18 cellular contexts compared by ENCODE assay signal in the genomic region with DNA sequence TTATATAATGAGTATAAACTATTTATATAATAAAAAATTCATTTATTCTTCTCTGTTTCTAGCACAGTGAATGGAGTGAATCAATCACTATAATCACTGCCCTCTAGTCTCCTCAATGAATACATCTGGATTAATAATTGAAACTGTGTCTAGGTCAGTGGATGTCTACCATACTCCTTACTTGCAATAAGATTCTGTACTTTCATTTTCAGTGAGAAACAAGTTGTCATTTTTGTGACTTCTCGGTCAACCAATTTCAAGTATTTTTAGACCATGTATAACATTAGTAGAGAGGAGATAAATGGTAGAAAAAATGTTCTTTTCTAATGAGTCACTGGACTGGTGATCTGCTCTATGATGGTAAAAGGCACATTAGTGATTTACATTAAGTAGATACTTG.
DNase-seq lines count a peak whose midpoint lies in the region; ATAC-seq, FAIRE-seq and TF ChIP-seq lines count a peak whose summit lies in the region.
"Had no signal": no experiment of that assay in that cellular context is flagged by ENCODE, and none has a peak within 500 bp of the region (broad histone marks: within the 10 kb centered on the region; RNA-seq: fewer than 3 reads in every experiment).

No MANE protein-coding gene starts in this region.

- H3K36me3 ChIP-seq in MM.1S (replicated peaks; ENCODE audit: insufficient read depth, low read length) (no peaks in the 10 kb centered on the region), GM12878 (ENCODE audit: control insufficient read depth in 2 of 2, insufficient read depth in 2 of 2, low read length in 1 of 2) (no peaks in the 10 kb centered on the region), small intestine (ENCODE audit: control insufficient read depth in 2 of 2, insufficient read depth in 2 of 2, low read length in 2 of 2) (no peaks in the 10 kb centered on the region)
- H3K36me3 ChIP-seq: BLaER1 had no signal

- 0 out of 2 replicates have a peak, but pooled peaks cover 7% of the 10 kb centered on the region for H3K4me1 ChIP-seq in MM.1S (ENCODE audit: low read length)
- no peaks in the 10 kb centered on the region for H3K4me1 ChIP-seq in GM12878 (ENCODE audit: control insufficient read depth, insufficient read depth, low read length)
- no peaks in the 10 kb centered on the region for H3K4me1 ChIP-seq in small intestine (ENCODE audit: control insufficient read depth in 2 of 2, insufficient read depth in 1 of 2, low read depth in 1 of 2, low read length in 1 of 2)
- H3K4me1 ChIP-seq: BLaER1, Caco-2 had no signal

- no peak overlapping the region for H3K27ac ChIP-seq in MM.1S (ENCODE audit: low read length)
- no peak overlapping the region for H3K27ac ChIP-seq in GM12878 (ENCODE audit: control insufficient read depth, insufficient read depth)
- no peak overlapping the region for H3K27ac ChIP-seq in small intestine (ENCODE audit: low read depth in 1 of 2, low read length in 1 of 2)
- H3K27ac ChIP-seq: BLaER1 had no signal

- no peaks in the 10 kb centered on the region for H3K79me2 ChIP-seq in MM.1S (ENCODE audit: low read length)
- H3K79me2 ChIP-seq in GM12878 (ENCODE audit: control insufficient read depth, insufficient read depth, low read length) = no peaks in the 10 kb centered on the region

- no peak overlapping the region for H3K9ac ChIP-seq in MM.1S (ENCODE audit: low read length)
- H3K9ac ChIP-seq in GM12878 (ENCODE audit: control insufficient read depth, insufficient read depth, low read length) = no peak overlapping the region
- H3K9ac ChIP-seq: BLaER1 had no signal

- H3K27me3 Mint-ChIP-seq in activated T-helper 17 cell treated with anti-CD3 and anti-CD28 coated beads, Interleukin-2, amount 50 U/mL, for 72 hours = no peaks in the 10 kb centered on the region
- H3K27me3 Mint-ChIP-seq in activated T-cell treated with anti-CD3 and anti-CD28 coated beads, Interleukin-2, amount 50 U/mL, for 4 hours (ENCODE audit: low read depth) = no peaks in the 10 kb centered on the region
- H3K27me3 Mint-ChIP-seq in activated naive CD4-positive, alpha-beta T cell treated with anti-CD3 and anti-CD28 coated beads, Interleukin-2, amount 10 ng/mL, durations not matched to agents 7 days and 5 days = no peaks in the 10 kb centered on the region
- H3K27me3 Mint-ChIP-seq: CD8-positive, alpha-beta memory T cell had no signal

- POLR2A ChIA-PET in GM12878 (lab: Charles Lee) = no interaction called here

- no peak overlapping the region for H3K4me3 Mint-ChIP-seq in activated T-helper 17 cell treated with anti-CD3 and anti-CD28 coated beads, Interleukin-2, amount 50 U/mL, for 72 hours
- H3K4me3 Mint-ChIP-seq in activated T-cell treated with anti-CD3 and anti-CD28 coated beads, Interleukin-2, amount 50 U/mL, for 4 hours = no peak overlapping the region
- H3K4me3 Mint-ChIP-seq in activated naive CD4-positive, alpha-beta T cell treated with anti-CD3 and anti-CD28 coated beads, Interleukin-2, amount 10 ng/mL, durations not matched to agents 7 days and 5 days = no peak overlapping the region
- H3K4me3 Mint-ChIP-seq: CD8-positive, alpha-beta memory T cell had no signal

- H2AFZ ChIP-seq in MM.1S (ENCODE audit: low read length) (0 out of 2 replicates have a peak overlapping the region, but pooled peaks have one; percentile 43), GM12878 (ENCODE audit: control insufficient read depth, low read depth, low read length) (no peak overlapping the region)

- SMC1A ChIA-PET in GM12878 (lab: Charles Lee; ENCODE audit: uncharacterized antibody, unreplicated experiment) = no interaction called here

- no peaks in the 10 kb centered on the region for H3K9me2 ChIP-seq in MM.1S (replicated peaks; ENCODE audit: insufficient read depth, low read length)

- in situ Hi-C loops in GM12878 (cut with MboI) = no loop called here

- H3K4me2 ChIP-seq in MM.1S (ENCODE audit: low read depth, low read length) = peak overlapping the region; percentile 51
- H3K4me2 ChIP-seq in GM12878 (ENCODE audit: control insufficient read depth, insufficient read depth) = no peak overlapping the region
- H3K4me2 ChIP-seq: BLaER1 had no signal

- no peaks in the 10 kb centered on the region for H3K36me3 Mint-ChIP-seq in activated T-helper 17 cell treated with anti-CD3 and anti-CD28 coated beads, Interleukin-2, amount 50 U/mL, for 72 hours (ENCODE audit: low read depth)
- no peaks in the 10 kb centered on the region for H3K36me3 Mint-ChIP-seq in activated T-cell treated with anti-CD3 and anti-CD28 coated beads, Interleukin-2, amount 50 U/mL, for 4 hours (ENCODE audit: insufficient read depth)
- H3K36me3 Mint-ChIP-seq in activated naive CD4-positive, alpha-beta T cell treated with anti-CD3 and anti-CD28 coated beads, Interleukin-2, amount 10 ng/mL, durations not matched to agents 7 days and 5 days = no peaks in the 10 kb centered on the region
- H3K36me3 Mint-ChIP-seq: CD8-positive, alpha-beta memory T cell had no signal

- no peak overlapping the region for H3K27ac Mint-ChIP-seq in activated T-helper 17 cell treated with anti-CD3 and anti-CD28 coated beads, Interleukin-2, amount 50 U/mL, for 72 hours
- no peak overlapping the region for H3K27ac Mint-ChIP-seq in activated naive CD4-positive, alpha-beta T cell treated with anti-CD3 and anti-CD28 coated beads, Interleukin-2, amount 10 ng/mL, durations not matched to agents 7 days and 5 days
- H3K27ac Mint-ChIP-seq: CD8-positive, alpha-beta memory T cell had no signal

- no TSS peak for BruUV-seq in GM12878 (replicated peaks; lab: Mats Ljungman, UMichigan)

- RAD21 ChIA-PET in GM12878 (lab: Charles Lee; ENCODE audit: unreplicated experiment) = no interaction called here

- TF ChIP-seq EP300 in GM12878 (IDR thresholded peaks at IDR 0.05; ENCODE audit: borderline replicate concordance in 1 of 2, control insufficient read depth in 1 of 2, low read depth in 2 of 2, low read length in 2 of 2) = no peak

- no peak overlapping the region for H3K4me3 ChIP-seq in MM.1S (ENCODE audit: low read length)
- no peak overlapping the region for H3K4me3 ChIP-seq in GM12878
- no peak overlapping the region for H3K4me3 ChIP-seq in small intestine (ENCODE audit: low read depth in 1 of 2, low read length in 2 of 2)
- H3K4me3 ChIP-seq: BLaER1 had no signal

- H3F3A ChIP-seq in MM.1S (ENCODE audit: insufficient read depth, low read length) = peaks cover 4% of the 10 kb centered on the region; the same call in 1 of the 2 replicates

- no peaks in the 10 kb centered on the region for H3K27me3 ChIP-seq in MM.1S (replicated peaks; ENCODE audit: insufficient read depth, low read length)
- H3K27me3 ChIP-seq in GM12878 (replicated peaks in 1 of 2; ENCODE audit: control insufficient read depth in 2 of 2, insufficient read depth in 2 of 2, low read length in 1 of 2) = no peaks in the 10 kb centered on the region
- H3K27me3 ChIP-seq in small intestine (ENCODE audit: control insufficient read depth in 2 of 2, insufficient read depth in 2 of 2, low read length in 2 of 2) = no peaks in the 10 kb centered on the region
- H3K27me3 ChIP-seq: BLaER1 had no signal

- intact Hi-C loops in GM12878 (cut with micrococcal nuclease; ENCODE audit: unreplicated experiment) = no loop called here

- CTCF ChIA-PET in GM12878 (lab: Yijun Ruan, JAX) = no interaction called here
- CTCF ChIA-PET in activated naive CD4-positive, alpha-beta T cell treated with anti-CD3 and anti-CD28 coated beads, Interleukin-2, amount 10 ng/mL, durations not matched to agents 7 days and 5 days (lab: Charles Lee) = no interaction called here

- H3K9me3 ChIP-seq in MM.1S (replicated peaks; ENCODE audit: insufficient read depth, low read length) (no peaks in the 10 kb centered on the region), GM12878 (replicated peaks; ENCODE audit: control insufficient read depth, insufficient read depth, low read length) (no peaks in the 10 kb centered on the region), small intestine (ENCODE audit: control insufficient read depth, low read depth) (no peaks in the 10 kb centered on the region)
- H3K9me3 ChIP-seq: BLaER1, Caco-2 had no signal

- TF ChIP-seq CTCF in MM.1S (IDR thresholded peaks at IDR 0.05; ENCODE audit: low read length) (no peak), GM12878 (IDR thresholded peaks at IDR 0.05 in 2 of 3, conservative IDR thresholded peaks at IDR 0.05 in 1 of 3; ENCODE audit: control insufficient read depth in 2 of 3, extremely low read depth in 1 of 3, insufficient read depth in 1 of 3, low read depth in 3 of 3, low read length in 3 of 3) (no peak)

- no peak for TF ChIP-seq POLR2A in GM12878 (IDR thresholded peaks at IDR 0.05; ENCODE audit: low read depth, low read length)

- DNase-seq in MM.1S (peak; percentile 68), GM12878 (ENCODE audit: low read depth, low spot score) (no peak), small intestine (no peak)
- no peak for DNase-seq in activated T-cell treated with anti-CD3 and anti-CD28 coated beads, Interleukin-2, amount 50 U/mL, for 4 hours
- DNase-seq in activated naive CD4-positive, alpha-beta T cell treated with anti-CD3 and anti-CD28 coated beads, Interleukin-2, amount 10 ng/mL, durations not matched to agents 7 days and 5 days = no peak
- DNase-seq: 8988T; AML-193; Caco-2; CD8-positive, alpha-beta memory T cell; DND-41; GDM1; HCEC 1CT had no signal

- H4K20me1 ChIP-seq in MM.1S (ENCODE audit: insufficient read depth, low read length) = no peaks in the 10 kb centered on the region
- no peaks in the 10 kb centered on the region for H4K20me1 ChIP-seq in GM12878 (ENCODE audit: control insufficient read depth, insufficient read depth)
- H4K20me1 ChIP-seq: BLaER1 had no signal

- H3K4me1 Mint-ChIP-seq in activated T-helper 17 cell treated with anti-CD3 and anti-CD28 coated beads, Interleukin-2, amount 50 U/mL, for 72 hours = no peaks in the 10 kb centered on the region
- no peaks in the 10 kb centered on the region for H3K4me1 Mint-ChIP-seq in activated T-cell treated with anti-CD3 and anti-CD28 coated beads, Interleukin-2, amount 50 U/mL, for 4 hours (ENCODE audit: low read depth)
- no peaks in the 10 kb centered on the region for H3K4me1 Mint-ChIP-seq in activated naive CD4-positive, alpha-beta T cell treated with anti-CD3 and anti-CD28 coated beads, Interleukin-2, amount 10 ng/mL, durations not matched to agents 7 days and 5 days
- H3K4me1 Mint-ChIP-seq: CD8-positive, alpha-beta memory T cell had no signal

- WGBS in GM12878 (ENCODE audit: insufficient coverage, insufficient replicate concordance, low lambda C conversion rate, missing lambda C conversion rate) = 65% methylated on average over 1 of the region's 1 CpG
- WGBS in small intestine, 3 donors = 89 to 90% (median 90%) methylated on average over 1 of the region's 1 CpG

- no peaks in the 10 kb centered on the region for H3K9me3 Mint-ChIP-seq in activated T-helper 17 cell treated with anti-CD3 and anti-CD28 coated beads, Interleukin-2, amount 50 U/mL, for 72 hours
- H3K9me3 Mint-ChIP-seq in activated T-cell treated with anti-CD3 and anti-CD28 coated beads, Interleukin-2, amount 50 U/mL, for 4 hours = no peaks in the 10 kb centered on the region
- H3K9me3 Mint-ChIP-seq in activated naive CD4-positive, alpha-beta T cell treated with anti-CD3 and anti-CD28 coated beads, Interleukin-2, amount 10 ng/mL, durations not matched to agents 7 days and 5 days = no peaks in the 10 kb centered on the region

- FAIRE-seq in GM12878 (lab: Jason Lieb, UNC) (no peak), small intestine (lab: Jason Lieb, UNC) (no peak)
- FAIRE-seq: GM18507, H1 had no signal

- TF ChIP-seq RAD21 in GM12878 (IDR thresholded peaks at IDR 0.05; ENCODE audit: insufficient read depth, low read depth, low read length) = no peak

- ATAC-seq in GM18511 (IDR thresholded peaks at IDR 0.05; ENCODE audit: unreplicated experiment) (peak; percentile 60), HG03175 (IDR thresholded peaks at IDR 0.05; ENCODE audit: unreplicated experiment) (peak; percentile 51), GM12878 (peak; percentile 27; the same call in 1 of the 3 replicates)
- no peak for ATAC-seq in activated T-helper 17 cell treated with anti-CD3 and anti-CD28 coated beads, Interleukin-2, amount 50 U/mL, for 72 hours (replicated peaks)
- ATAC-seq in activated T-cell treated with anti-CD3 and anti-CD28 coated beads, Interleukin-2, amount 50 U/mL, for 4 hours = no peak

Comparison
In these comparisons a context has a peak if more than half of its experiments do, and no peak if none do; other contexts are left out.
1. ATAC-seq: peak in GM18511 (single experiment), HG03175 (single experiment) and GM12878 (single experiment); none in activated T-helper 17 cell treated with anti-CD3 and anti-CD28 coated beads, Interleukin-2, amount 50 U/mL, for 72 hours (single experiment) and activated T-cell treated with anti-CD3 and anti-CD28 coated beads, Interleukin-2, amount 50 U/mL, for 4 hours (0 of 2).